18 cellular contexts compared by ENCODE assay signal in the genomic region with DNA sequence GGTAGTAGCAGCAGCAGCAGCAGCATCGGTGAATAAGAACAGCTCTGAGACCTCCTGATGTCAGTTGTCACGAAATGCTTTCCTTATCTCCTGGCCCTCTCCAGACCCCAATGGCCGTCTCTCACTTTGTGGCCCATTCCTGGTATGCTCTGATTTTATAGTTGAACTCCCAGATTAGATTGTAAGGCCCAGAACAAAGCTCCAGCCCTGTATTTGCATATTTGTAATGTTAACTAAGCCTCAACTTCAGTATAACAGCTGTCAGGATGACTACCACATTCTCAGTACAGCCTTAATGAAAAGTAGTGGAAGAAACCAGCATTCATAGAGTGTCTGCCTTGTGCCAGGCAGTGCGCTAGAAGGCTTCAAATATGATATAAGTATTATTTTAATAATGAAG.
DNase-seq lines count a peak whose midpoint lies in the region; ATAC-seq and TF ChIP-seq lines count a peak whose summit lies in the region.
"Had no signal": no experiment of that assay in that cellular context is flagged by ENCODE, and none has a peak within 500 bp of the region (broad histone marks: within the 10 kb centered on the region; RNA-seq: fewer than 3 reads in every experiment).

No MANE protein-coding gene starts in this region.

- H3K36me3 ChIP-seq in muscle layer of duodenum (ENCODE audit: control insufficient read depth in 1 of 2, insufficient read depth in 2 of 2, low read length in 2 of 2) (peaks cover 24 to 55% of the 10 kb centered on the region in 2 donors), vagina (peaks cover 0 to 34% of the 10 kb centered on the region in 2 donors)

- H3K9me3 ChIP-seq in right cardiac atrium (ENCODE audit: control insufficient read depth, low read length) (no peaks in the 10 kb centered on the region), muscle layer of duodenum (ENCODE audit: control insufficient read depth in 1 of 2, low read length in 2 of 2) (no peaks in the 10 kb centered on the region), vagina (no peaks in the 10 kb centered on the region)
- H3K9me3 ChIP-seq: A549 had no signal

- no peaks in the 10 kb centered on the region for H3K4me1 ChIP-seq in right cardiac atrium (ENCODE audit: control insufficient read depth, insufficient read depth, low read length)
- peaks cover 4 to 35% of the 10 kb centered on the region in 2 donors for H3K4me1 ChIP-seq in muscle layer of duodenum (ENCODE audit: control insufficient read depth in 1 of 2, insufficient read depth in 2 of 2, low read length in 2 of 2)
- peaks cover 44% of the 10 kb centered on the region for H3K4me1 ChIP-seq in vagina
- H3K4me1 ChIP-seq: A549 had no signal

- intact Hi-C loops in right cardiac atrium (cut with DNase I) (no loop called here), Right ventricle myocardium superior (cut with DNase I) (no loop called here), vagina (cut with DNase I) (no loop called here)

- H3K27me3 ChIP-seq in right cardiac atrium (ENCODE audit: control insufficient read depth, insufficient read depth), result no peaks in the 10 kb centered on the region
- no peaks in the 10 kb centered on the region for H3K27me3 ChIP-seq in muscle layer of duodenum (ENCODE audit: low read depth, low read length)
- H3K27me3 ChIP-seq in vagina, result no peaks in the 10 kb centered on the region

- 50% methylated on average over 4 of the region's 4 CpGs for WGBS in right cardiac atrium

- ATAC-seq in right cardiac atrium, result no peak
- no peak for ATAC-seq in Right ventricle myocardium superior (ENCODE audit: poor library complexity)
- no peak for ATAC-seq in GM18517 (IDR thresholded peaks at IDR 0.05; ENCODE audit: unreplicated experiment)
- no peak for ATAC-seq in HG02852 (IDR thresholded peaks at IDR 0.05; ENCODE audit: unreplicated experiment)
- ATAC-seq: A549; activated naive CD8-positive, alpha-beta T cell treated with anti-CD3 and anti-CD28 coated beads, Interleukin-2, amount 50 U/mL, for 24 hours had no signal

- TF ChIP-seq CTCF in coronary artery (IDR thresholded peaks at IDR 0.05) (no peak), vagina (IDR thresholded peaks at IDR 0.05) (no peak)

- TF ChIP-seq POLR2A in vagina (IDR thresholded peaks at IDR 0.05), result no peak

- DNase-seq in right cardiac atrium (no peak), Right ventricle myocardium superior (no peak), coronary artery (ENCODE audit: low spot score) (no peak), vagina (ENCODE audit: extremely low spot score in 2 of 2) (no peak), amniotic stem cell (lab: John Stamatoyannopoulos, UW) (no peak)
- DNase-seq: activated CD4-positive, alpha-beta T cell treated with anti-CD3 and anti-CD28 coated beads, Interleukin-2, amount 10 ng/mL, durations not matched to agents 24 days and 14 days; activated CD8-positive, alpha-beta memory T cell treated with anti-CD3 and anti-CD28 coated beads, Interleukin-2, amount 50 U/mL, for 48 hours; activated effector memory CD4-positive, alpha-beta T cell treated with Interleukin-2 at 50 U/mL for 16 hours; activated naive CD8-positive, alpha-beta T cell treated with anti-CD3 and anti-CD28 coated beads, Interleukin-2, amount 50 U/mL, for 24 hours; glutamatergic neuron; NCI-H2171 treated with DMSO at 0.1 percent for 48 hours; NCI-H69; SHP77; stimulated activated CD8-positive, alpha-beta memory T cell treated with anti-CD3 and anti-CD28 coated beads, Interleukin-4, amount 100 ng/mL, for 48 hours had no signal

- H3K27ac ChIP-seq in right cardiac atrium (ENCODE audit: low read length), result peak overlapping the region; percentile 30
- peak overlapping the region; percentile 67 to 85 for H3K27ac ChIP-seq in coronary artery
- H3K27ac ChIP-seq in muscle layer of duodenum (ENCODE audit: low read length), result peak overlapping the region; percentile 11
- peak overlapping the region; percentile 75 for H3K27ac ChIP-seq in vagina
- H3K27ac ChIP-seq: A549 had no signal

- no peak overlapping the region for H3K4me3 ChIP-seq in right cardiac atrium (ENCODE audit: low read length)
- no peak overlapping the region for H3K4me3 ChIP-seq in coronary artery
- H3K4me3 ChIP-seq in muscle layer of duodenum (ENCODE audit: low read depth in 1 of 2, low read length in 2 of 2), result no peak overlapping the region
- no peak overlapping the region for H3K4me3 ChIP-seq in vagina
- H3K4me3 ChIP-seq: A549 had no signal

Comparison
In these comparisons a context has a peak if more than half of its experiments do, and no peak if none do; other contexts are left out.
1. H3K27ac ChIP-seq: peak in every context shown above with its lines; median percentile 76 in coronary artery; 75 in vagina; 30 in right cardiac atrium; 11 in muscle layer of duodenum.